ENCODE assay signal across 14 cellular contexts in the genomic region with DNA sequence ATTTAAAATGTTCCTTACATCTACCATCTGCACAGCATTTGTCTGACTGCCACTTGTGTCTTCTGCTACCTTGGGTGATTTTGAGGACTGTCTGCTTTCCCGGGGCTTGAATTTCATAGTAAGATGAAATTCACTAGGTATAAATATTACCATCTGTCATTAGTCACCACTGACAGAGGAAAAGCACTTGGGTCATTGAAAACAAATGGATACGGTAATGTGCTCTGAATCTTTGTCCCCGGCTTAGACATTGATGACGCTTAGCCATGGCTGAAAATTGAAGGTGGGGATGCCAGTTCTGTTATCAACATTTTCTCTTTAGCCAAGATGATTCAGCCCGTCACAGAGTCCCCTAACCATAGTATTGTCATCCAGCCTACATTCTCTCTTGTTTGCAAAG. TPM values are rescaled to one million over a fixed set of nuclear protein-coding genes. Genes with fewer than 3 reads are reported as not detected.
DNase-seq lines count a peak whose midpoint lies in the region; ATAC-seq and TF ChIP-seq lines count a peak whose summit lies in the region.
"Had no signal": no experiment of that assay in that cellular context is flagged by ENCODE, and none has a peak within 500 bp of the region (broad histone marks: within the 10 kb centered on the region; RNA-seq: fewer than 3 reads in every experiment).

No MANE protein-coding gene starts in this region.

- intact Hi-C loops in posterior cingulate gyrus (cut with DNase I): no loop called here

- DNase-seq in AG10803 (ENCODE audit: low read depth): peak; percentile 19
- peak; percentile 83 for DNase-seq in G401 (ENCODE audit: low spot score)
- DNase-seq in NCI-H69 (lab: John Stamatoyannopoulos, UW): peak; percentile 63
- peak; percentile 30 for DNase-seq in fibroblast of peridontal ligament (ENCODE audit: extremely low read depth)
- no peak for DNase-seq in amygdala (lab: John Stamatoyannopoulos, UW)
- DNase-seq in NCI-H226: no peak
- DNase-seq in posterior cingulate gyrus: no peak
- DNase-seq: IMR-90, Kasumi-1, NCI-H2081 treated with DMSO at 0.1 percent for 48 hours, NCI-H446 treated with DMSO at 0.1 percent for 48 hours, SHP77 treated with DMSO at 0.1 percent for 48 hours had no signal

- ATAC-seq in GM21576 (IDR thresholded peaks at IDR 0.05; ENCODE audit: unreplicated experiment): no peak

- no peak overlapping the region for H3K4me3 ChIP-seq in AG10803 (ENCODE audit: low read length)
- H3K4me3 ChIP-seq: BLaER1 treated with 17β-estradiol and CSF1 and Interleukin-3, amounts not matched to agents 10 nM and 100 nM had no signal

- in situ Hi-C loops in G401 (cut with HindIII; ENCODE audit: low sequenced_read_pairs): no loop called here

- TF ChIP-seq CTCF in AG10803 (conservative IDR thresholded peaks at IDR 0.05; ENCODE audit: low read length): no peak

RNA-seq across cellular contexts. Expression of gene SNX30, which starts 30.1 kb away (rescaled TPM):
- total RNA-seq in G401 (2014; rRNA removed; shearing (Covaris generic)): 11.9 and 12.8 TPM in 2 replicates

Comparison
In these comparisons a context has a peak if more than half of its experiments do, and no peak if none do; other contexts are left out.
1. DNase-seq: peak in AG10803 (single experiment), G401 (single experiment), NCI-H69 (single experiment) and fibroblast of peridontal ligament (single experiment); none in amygdala (0 of 56), NCI-H226 (single experiment) and posterior cingulate gyrus (0 of 10).